Comparison of ENCODE assay signal across 13 cellular contexts in genomic region chr16:89407282-89407924, GRCh38.
DNase-seq lines count a peak whose midpoint lies in the region; ATAC-seq and TF ChIP-seq lines count a peak whose summit lies in the region.
"Had no signal": no experiment of that assay in that cellular context is flagged by ENCODE, and none has a peak within 500 bp of the region (broad histone marks: within the 10 kb centered on the region; RNA-seq: fewer than 3 reads in every experiment).

No MANE protein-coding gene starts in this region.

- no peaks in the 10 kb centered on the region for H3K9me3 Mint-ChIP-seq in endodermal cell

- TF ChIP-seq POLR2A in spleen (IDR thresholded peaks at IDR 0.05): no peak

- H3K9me3 ChIP-seq in T-helper 17 cell (ENCODE audit: control insufficient read depth, low read length, poor library complexity, severe bottlenecking): no peaks in the 10 kb centered on the region
- H3K9me3 ChIP-seq in endodermal cell (ENCODE audit: control insufficient read depth, low read length): no peaks in the 10 kb centered on the region
- no peaks in the 10 kb centered on the region for H3K9me3 ChIP-seq in spleen
- H3K9me3 ChIP-seq: colonic mucosa, heart left ventricle, mucosa of descending colon had no signal

- TF ChIP-seq CTCF in endodermal cell (conservative IDR thresholded peaks at IDR 0.05): no peak
- no peak for TF ChIP-seq CTCF in spleen (IDR thresholded peaks at IDR 0.05 in 8 of 11, conservative IDR thresholded peaks at IDR 0.05 in 3 of 11)

- peak overlapping the region; percentile 96 for H3K27ac Mint-ChIP-seq in T-helper 17 cell
- H3K27ac Mint-ChIP-seq in endodermal cell: peak overlapping the region; percentile 77

- H3K4me1 Mint-ChIP-seq in T-helper 17 cell: peaks cover 76% of the 10 kb centered on the region
- H3K4me1 Mint-ChIP-seq in endodermal cell: peaks cover 56% of the 10 kb centered on the region

- H3K27ac ChIP-seq in endodermal cell (ENCODE audit: low read depth, low read length) (peak overlapping the region; percentile 42), spleen (peak overlapping the region in 6 of 8 donors; percentile 9 to 64 (median 55))
- H3K27ac ChIP-seq: colonic mucosa had no signal

- no peak for ATAC-seq in Right ventricle myocardium inferior
- ATAC-seq in left cardiac atrium: no peak
- no peak for ATAC-seq in T-helper 17 cell

- H3K4me1 ChIP-seq in endodermal cell (ENCODE audit: control insufficient read depth, insufficient read depth, low read length) (peaks cover 19% of the 10 kb centered on the region), spleen (peaks cover 78 to 100% (median 96%) of the 10 kb centered on the region in 6 donors)

- H3K4me3 Mint-ChIP-seq in T-helper 17 cell: peak overlapping the region; percentile 84
- no peak overlapping the region for H3K4me3 Mint-ChIP-seq in endodermal cell

- H3K27me3 ChIP-seq in endodermal cell (ENCODE audit: control insufficient read depth, insufficient read depth, low read length, poor library complexity, severe bottlenecking) (no peaks in the 10 kb centered on the region), spleen (replicated peaks in 1 of 7) (no peaks in the 10 kb centered on the region)
- H3K27me3 ChIP-seq: colonic mucosa, heart left ventricle had no signal

- no peaks in the 10 kb centered on the region for H3K36me3 Mint-ChIP-seq in T-helper 17 cell (ENCODE audit: low read depth)
- no peaks in the 10 kb centered on the region for H3K36me3 Mint-ChIP-seq in endodermal cell (ENCODE audit: low read depth)

- DNase-seq in Right ventricle myocardium inferior (ENCODE audit: missing footprints) (peak; percentile 74), left cardiac atrium (no peak), T-helper 17 cell (no peak), endodermal cell (no peak), spleen (peak; percentile 86), NCI-H510A (lab: John Stamatoyannopoulos, UW) (no peak), NOMO-1 treated with DMSO at 0.1 percent for 48 hours (lab: John Stamatoyannopoulos, UW; ENCODE audit: unreplicated experiment) (no peak), posterior vena cava (ENCODE audit: low spot score) (no peak)
- DNase-seq: activated CD8-positive, alpha-beta memory T cell treated with anti-CD3 and anti-CD28 coated beads, Interleukin-2, amount 50 U/mL, for 48 hours; colonic mucosa; Karpas-422; mucosa of descending colon had no signal

- intact Hi-C loops in Right ventricle myocardium inferior (cut with DNase I) (loop anchor here (5.0 kb wide), 1 partner anchor 35 kb away; no protein-coding TSS in a partner anchor), left cardiac atrium (cut with DNase I) (no loop called here), spleen (cut with DNase I; ENCODE audit: low total_unique reads) (no loop called here), posterior vena cava (cut with DNase I) (loop anchor here in 1 of 2 donors (10.0 kb wide), 1 partner anchor 77 kb away; no protein-coding TSS in a partner anchor)

- H3K36me3 ChIP-seq in endodermal cell (ENCODE audit: control insufficient read depth, insufficient read depth, low read length): no peaks in the 10 kb centered on the region
- no peaks in the 10 kb centered on the region for H3K36me3 ChIP-seq in spleen
- H3K36me3 ChIP-seq: colonic mucosa, heart left ventricle had no signal

- H3K27me3 Mint-ChIP-seq in T-helper 17 cell: no peaks in the 10 kb centered on the region
- no peaks in the 10 kb centered on the region for H3K27me3 Mint-ChIP-seq in endodermal cell (ENCODE audit: insufficient read depth)

- no peak overlapping the region for H3K9ac ChIP-seq in endodermal cell (ENCODE audit: extremely low read depth, low read length, poor library complexity, severe bottlenecking)

- H3K4me3 ChIP-seq in endodermal cell (ENCODE audit: low read length): no peak overlapping the region
- H3K4me3 ChIP-seq in spleen: peak overlapping the region in 1 of 8 donors; percentile 14
- H3K4me3 ChIP-seq: colonic mucosa, mucosa of descending colon had no signal

- WGBS in endodermal cell (ENCODE audit: insufficient coverage in 1 of 2, insufficient read length in 1 of 2), 2 experiments: 82 to 91% methylated on average over 8 to 17 of the region's 17 CpGs
- WGBS in spleen, 5 donors: 22 to 47% (median 26%) methylated on average over 13 to 17 of the region's 17 CpGs

Comparison
In these comparisons a context has a peak if more than half of its experiments do, and no peak if none do; other contexts are left out.
1. DNase-seq: peak in Right ventricle myocardium inferior (single experiment) and spleen (single experiment); none in left cardiac atrium (single experiment), T-helper 17 cell (0 of 3), endodermal cell (single experiment), NCI-H510A (single experiment), NOMO-1 treated with DMSO at 0.1 percent for 48 hours (single experiment) and posterior vena cava (single experiment).